ENCODE assay signal across 11 cellular contexts in the genomic region with DNA sequence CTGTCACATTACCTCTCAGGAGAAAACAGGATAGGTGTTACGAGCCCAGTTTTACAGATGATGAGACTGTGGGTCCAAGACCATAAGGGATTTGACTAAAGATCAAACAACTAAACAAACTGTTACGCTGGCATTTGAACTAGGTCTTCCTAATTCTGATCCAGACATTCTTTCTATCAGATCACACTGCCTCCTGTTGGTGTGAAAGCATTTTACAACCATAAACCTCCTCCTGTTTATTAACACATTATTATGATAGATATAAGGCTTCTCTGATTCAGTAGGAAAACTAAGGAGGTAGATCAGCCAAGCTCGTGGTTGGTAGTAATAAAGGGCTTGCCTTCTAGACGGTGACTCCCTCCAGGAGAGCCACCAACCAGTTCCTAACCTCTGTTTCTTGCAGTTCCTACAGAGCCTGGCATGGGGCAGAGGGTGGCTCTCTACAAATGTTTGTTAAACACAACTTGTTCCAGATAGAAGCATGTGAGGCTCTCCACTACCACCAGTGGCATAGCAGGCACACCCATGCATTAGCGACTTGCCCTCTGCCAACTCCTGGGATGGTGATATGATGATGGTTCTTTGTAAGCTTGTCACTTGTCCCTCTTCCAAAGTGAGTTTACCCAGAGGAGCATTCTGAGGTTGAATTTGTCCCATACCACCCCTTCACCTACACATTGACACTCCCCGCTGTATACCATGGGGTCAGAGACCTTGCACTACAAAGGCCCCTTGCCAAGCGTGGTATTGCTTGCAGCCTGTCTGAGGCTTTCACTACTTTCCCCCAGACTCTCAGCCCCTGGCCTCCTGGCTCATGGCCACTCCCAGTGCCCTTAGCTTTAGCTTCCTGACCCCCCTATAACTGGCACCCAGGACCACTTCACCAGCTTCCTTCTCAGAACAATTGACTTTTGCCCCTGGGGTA.
A peak's percentile ranks its signal among the peaks of the same experiment; 100 is the strongest.
DNase-seq lines count a peak whose midpoint lies in the region; ATAC-seq and TF ChIP-seq lines count a peak whose summit lies in the region.
"Had no signal": no experiment of that assay in that cellular context is flagged by ENCODE, and none has a peak within 500 bp of the region (broad histone marks: within the 10 kb centered on the region; RNA-seq: fewer than 3 reads in every experiment).

No MANE protein-coding gene starts in this region.

- H3K27ac Mint-ChIP-seq in brain: peak overlapping the region in 2 of 5 experiments; percentile 25 to 88

- DNase-seq in COLO829 (ENCODE audit: low spot score) (peak; percentile 38), lung (ENCODE audit: low spot score) (peak; percentile 28), germinal center (ENCODE audit: low spot score) (no peak), NCI-H446 treated with DMSO at 0.1 percent for 48 hours (lab: John Stamatoyannopoulos, UW) (no peak), SKM-1 treated with dmso at 0.1 percent for 144 hours (lab: John Stamatoyannopoulos, UW; ENCODE audit: unreplicated experiment) (no peak)
- DNase-seq: NK-92 treated with Interleukin-12 subunit alpha and Interleukin-12 subunit beta, amount 100 ng/mL, for 24 hours; pancreas had no signal

- H3K27ac ChIP-seq in KMS-11 (no peak overlapping the region), lung (ENCODE audit: low read depth in 1 of 2, low read length in 1 of 2) (peak overlapping the region; percentile 26 to 28)
- H3K27ac ChIP-seq: epithelial cell of prostate, pancreas had no signal

- WGBS in lung, 2 donors: 84 to 88% methylated on average over 7 of the region's 7 CpGs

- no peak overlapping the region for H3K4me3 Mint-ChIP-seq in brain

- ATAC-seq in lung (ENCODE audit: insufficient read depth, low FRiP score) (peak; percentile 27), GM19023 (IDR thresholded peaks at IDR 0.05; ENCODE audit: unreplicated experiment) (no peak)

- H3K9me3 ChIP-seq in lung (ENCODE audit: control insufficient read depth in 2 of 2, insufficient read depth in 1 of 2, low read length in 1 of 2): no peaks in the 10 kb centered on the region
- H3K9me3 ChIP-seq: pancreas had no signal

- TF ChIP-seq CTCF in KMS-11 (conservative IDR thresholded peaks at IDR 0.05; ENCODE audit: low read depth, low read length) (peak; percentile 96), brain (conservative IDR thresholded peaks at IDR 0.05) (peak; percentile 32 to 56), lung (IDR thresholded peaks at IDR 0.05; ENCODE audit: control extremely low read depth, extremely low read depth) (no peak)

- H3K36me3 Mint-ChIP-seq in brain: peaks cover 7% of the 10 kb centered on the region

- peaks cover 6% of the 10 kb centered on the region for H3K4me1 ChIP-seq in KMS-11 (ENCODE audit: low read depth, poor library complexity, severe bottlenecking)
- H3K4me1 ChIP-seq in lung (ENCODE audit: control insufficient read depth in 2 of 2, insufficient read depth in 2 of 2, low read length in 2 of 2): peaks cover 3% of the 10 kb centered on the region in 2 donors
- H3K4me1 ChIP-seq: pancreas had no signal

- no peak overlapping the region for H2AFZ ChIP-seq in KMS-11 (ENCODE audit: low read depth)

- no peaks in the 10 kb centered on the region for H4K20me1 ChIP-seq in KMS-11 (ENCODE audit: insufficient read depth)

- H3K4me2 ChIP-seq in KMS-11: no peak overlapping the region

- H3K9ac ChIP-seq in KMS-11: no peak overlapping the region

- peaks cover 5% of the 10 kb centered on the region for H3K27me3 Mint-ChIP-seq in brain

- H3K4me1 Mint-ChIP-seq in brain: peaks cover 41% of the 10 kb centered on the region

- H3K4me3 ChIP-seq in KMS-11 (IDR thresholded peaks at IDR 0.05; ENCODE audit: insufficient read depth, low read depth, low read length) (no peak overlapping the region), lung (no peak overlapping the region)
- H3K4me3 ChIP-seq: pancreas had no signal

- no peaks in the 10 kb centered on the region for H3K79me2 ChIP-seq in KMS-11 (ENCODE audit: insufficient read depth, low read depth)

- no peaks in the 10 kb centered on the region for H3K27me3 ChIP-seq in KMS-11 (ENCODE audit: insufficient read depth, low read depth)
- H3K27me3 ChIP-seq in lung (ENCODE audit: control insufficient read depth, insufficient read depth): no peaks in the 10 kb centered on the region
- H3K27me3 ChIP-seq: pancreas had no signal

- no peaks in the 10 kb centered on the region for H3K36me3 ChIP-seq in KMS-11 (ENCODE audit: insufficient read depth)
- no peaks in the 10 kb centered on the region for H3K36me3 ChIP-seq in lung (ENCODE audit: control insufficient read depth in 2 of 2, insufficient read depth in 2 of 2, low read length in 2 of 2)
- H3K36me3 ChIP-seq: pancreas had no signal

- peaks cover 3 to 5% (median 4%) of the 10 kb centered on the region in 5 experiments for H3K9me3 Mint-ChIP-seq in brain

Comparison
In these comparisons a context has a peak if more than half of its experiments do, and no peak if none do; other contexts are left out.
1. DNase-seq: peak in COLO829 (single experiment) and lung (single experiment); none in germinal center (single experiment), NCI-H446 treated with DMSO at 0.1 percent for 48 hours (single experiment) and SKM-1 treated with dmso at 0.1 percent for 144 hours (single experiment).